8 cellular contexts compared by ENCODE assay signal in the genomic region with DNA sequence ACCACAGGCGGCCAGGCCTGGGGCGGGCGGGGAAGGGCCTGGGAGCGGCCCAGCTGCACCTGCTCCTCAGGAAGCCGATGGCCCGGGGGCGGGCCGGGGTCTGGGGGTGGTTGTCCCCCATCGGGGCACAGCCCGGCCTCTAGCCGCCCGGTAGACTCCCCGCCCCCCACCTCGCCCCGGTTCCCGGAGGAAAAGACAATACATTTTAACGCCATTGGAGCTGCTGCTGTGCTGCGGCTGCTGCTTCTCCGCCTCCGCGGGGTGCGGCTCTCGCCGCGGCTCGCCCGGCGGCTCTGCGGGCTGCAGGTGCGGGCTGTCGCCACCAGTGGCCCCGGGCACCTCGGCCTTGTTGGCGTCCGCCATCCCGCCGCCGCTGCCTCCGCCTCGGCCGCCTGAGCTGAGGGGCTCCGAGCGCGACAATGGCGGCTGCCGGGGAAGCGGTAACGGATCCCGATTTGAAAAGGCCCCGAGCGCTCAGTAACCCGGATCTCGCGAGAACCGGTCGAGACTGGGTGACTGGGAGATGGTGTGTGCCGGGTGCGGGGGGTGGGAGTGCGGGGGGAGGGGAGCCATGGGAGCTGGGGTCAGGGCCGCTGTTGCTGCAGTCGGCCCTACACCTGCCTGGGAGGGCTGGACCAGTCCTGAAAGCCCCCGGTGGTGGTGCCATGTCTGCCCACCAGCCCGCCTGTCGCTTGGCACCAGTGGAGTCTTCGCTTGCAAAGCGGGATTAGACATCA.
DNase-seq lines count a peak whose midpoint lies in the region; ATAC-seq lines count a peak whose summit lies in the region.

A gene with protein sequence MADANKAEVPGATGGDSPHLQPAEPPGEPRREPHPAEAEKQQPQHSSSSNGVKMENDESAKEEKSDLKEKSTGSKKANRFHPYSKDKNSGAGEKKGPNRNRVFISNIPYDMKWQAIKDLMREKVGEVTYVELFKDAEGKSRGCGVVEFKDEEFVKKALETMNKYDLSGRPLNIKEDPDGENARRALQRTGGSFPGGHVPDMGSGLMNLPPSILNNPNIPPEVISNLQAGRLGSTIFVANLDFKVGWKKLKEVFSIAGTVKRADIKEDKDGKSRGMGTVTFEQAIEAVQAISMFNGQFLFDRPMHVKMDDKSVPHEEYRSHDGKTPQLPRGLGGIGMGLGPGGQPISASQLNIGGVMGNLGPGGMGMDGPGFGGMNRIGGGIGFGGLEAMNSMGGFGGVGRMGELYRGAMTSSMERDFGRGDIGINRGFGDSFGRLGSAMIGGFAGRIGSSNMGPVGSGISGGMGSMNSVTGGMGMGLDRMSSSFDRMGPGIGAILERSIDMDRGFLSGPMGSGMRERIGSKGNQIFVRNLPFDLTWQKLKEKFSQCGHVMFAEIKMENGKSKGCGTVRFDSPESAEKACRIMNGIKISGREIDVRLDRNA (minus strand): TSS at position 421 of the 737 bp plus-strand sequence. CDS start 58 bp downstream, at position 363.

- ATAC-seq in GM18861 (IDR thresholded peaks at IDR 0.05; ENCODE audit: unreplicated experiment) = peak; percentile 37
- peak; percentile 79 for ATAC-seq in HG03095 (IDR thresholded peaks at IDR 0.05; ENCODE audit: unreplicated experiment)
- ATAC-seq in memory B cell (ENCODE audit: low read depth) = peak; percentile 75

- peaks cover 4% of the 10 kb centered on the region for H3K9me3 ChIP-seq in endocrine pancreas (ENCODE audit: control insufficient read depth, low read length)

- peak within 1 kb of the TSS; percentile 91 for H3K4me3 ChIP-seq in endocrine pancreas (ENCODE audit: control insufficient read depth, insufficient read depth, low read length)

- peaks cover 12% of the 10 kb centered on the region for H3K4me1 Mint-ChIP-seq in memory B cell

- H3K27me3 ChIP-seq in endocrine pancreas (ENCODE audit: control insufficient read depth, insufficient read depth, low read length) = no peaks in the 10 kb centered on the region

- peaks cover 6% of the 10 kb centered on the region for H3K36me3 Mint-ChIP-seq in memory B cell

- peak within 1 kb of the TSS; percentile 98 for H3K27ac Mint-ChIP-seq in memory B cell

- peak within 1 kb of the TSS; percentile 87 for H3K9ac ChIP-seq in endocrine pancreas (ENCODE audit: control insufficient read depth, insufficient read depth, low read length)

- DNase-seq in 8988T (peak; percentile 38), NCI-H446 treated with DMSO at 0.1 percent for 48 hours (lab: John Stamatoyannopoulos, UW) (peak; percentile 56), memory B cell (ENCODE audit: low spot score in 2 of 2) (peak; percentile 67)
- peak; percentile 42 to 47 (median 44) for DNase-seq in activated CD8-positive, alpha-beta memory T cell treated with anti-CD3 and anti-CD28 coated beads for 48 hours (ENCODE audit: low read depth in 2 of 3, low spot score in 2 of 3)
- DNase-seq in stimulated activated CD8-positive, alpha-beta memory T cell treated with anti-CD3 and anti-CD28 coated beads, Interleukin-12 subunit alpha, Interleukin-12 subunit beta, amount 100 ng/mL, for 1 hour (ENCODE audit: low read depth) = peak; percentile 33

- peaks cover 5% of the 10 kb centered on the region for H3K27me3 Mint-ChIP-seq in memory B cell

- no peaks in the 10 kb centered on the region for H3K36me3 ChIP-seq in endocrine pancreas (ENCODE audit: control insufficient read depth, insufficient read depth, low read length)

- H3K4me1 ChIP-seq in endocrine pancreas (ENCODE audit: control insufficient read depth, insufficient read depth, low read length) = peaks cover 14% of the 10 kb centered on the region

- H3K9me3 Mint-ChIP-seq in memory B cell = no peaks in the 10 kb centered on the region

- peak within 1 kb of the TSS; percentile 94 for H3K4me3 Mint-ChIP-seq in memory B cell

Comparison
In these comparisons a context has a peak if more than half of its experiments do, and no peak if none do; other contexts are left out.
1. Peak in every context shown above with its lines: DNase-seq, ATAC-seq and H3K4me3 ChIP-seq.